ENCODE assay signal across 16 cellular contexts in the genomic region with DNA sequence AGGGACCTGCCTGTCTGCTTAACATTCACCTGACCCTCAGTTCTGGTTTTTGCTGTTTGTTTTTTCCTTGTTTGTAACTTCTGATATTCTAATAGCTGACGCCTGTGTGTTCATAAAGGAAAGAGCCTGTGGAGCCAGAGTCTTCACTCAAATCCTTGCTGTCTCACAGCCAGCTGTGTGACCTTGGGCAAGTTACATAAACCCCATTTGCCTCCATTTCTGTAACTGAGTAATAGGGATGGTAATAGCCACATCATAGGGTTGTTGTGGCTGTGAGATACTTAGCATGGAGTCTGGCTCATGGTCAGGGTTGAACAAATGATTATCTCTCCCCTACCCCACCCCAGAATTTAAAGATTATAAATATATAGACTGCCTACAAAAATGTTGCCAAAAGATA. TPM values are rescaled to one million over a fixed set of nuclear protein-coding genes. Genes with fewer than 3 reads are reported as not detected.
A peak's percentile ranks its signal among the peaks of the same experiment; 100 is the strongest.
DNase-seq lines count a peak whose midpoint lies in the region; ATAC-seq and TF ChIP-seq lines count a peak whose summit lies in the region.
"Had no signal": no experiment of that assay in that cellular context is flagged by ENCODE, and none has a peak within 500 bp of the region (broad histone marks: within the 10 kb centered on the region; RNA-seq: fewer than 3 reads in every experiment).

No MANE protein-coding gene starts in this region.

- H3K9me3 Mint-ChIP-seq in endodermal cell (no peaks in the 10 kb centered on the region), glutamatergic neuron (ENCODE audit: unreplicated experiment) (peaks cover 3% of the 10 kb centered on the region)
- no peaks in the 10 kb centered on the region for H3K9me3 Mint-ChIP-seq in CD8-positive, alpha-beta T cell
- H3K9me3 Mint-ChIP-seq: activated CD4-positive, alpha-beta T cell treated with anti-CD3 and anti-CD28 coated beads, Interleukin-2, amount 10 ng/mL, durations not matched to agents 24 days and 14 days; brain; effector memory CD8-positive, alpha-beta T cell had no signal

- H2AK5ac ChIP-seq in IMR-90 (ENCODE audit: low read depth, low read length): no peak overlapping the region; the same call in 1 of the 2 replicates

- dilution Hi-C loops in IMR-90 (cut with HindIII; ENCODE audit: low sequenced_read_pairs, unreplicated experiment): no loop called here

- H3K36me3 Mint-ChIP-seq in endodermal cell (ENCODE audit: low read depth) (peaks cover 4% of the 10 kb centered on the region), glutamatergic neuron (ENCODE audit: unreplicated experiment) (no peaks in the 10 kb centered on the region)
- H3K36me3 Mint-ChIP-seq in CD8-positive, alpha-beta T cell: peaks cover 38% of the 10 kb centered on the region

- H3K4me1 Mint-ChIP-seq in endodermal cell (peaks cover 28% of the 10 kb centered on the region), glutamatergic neuron (ENCODE audit: low read depth, unreplicated experiment) (peaks cover 8% of the 10 kb centered on the region)
- peaks cover 61% of the 10 kb centered on the region for H3K4me1 Mint-ChIP-seq in CD8-positive, alpha-beta T cell (ENCODE audit: low read depth)

- no peaks in the 10 kb centered on the region for H3K27me3 Mint-ChIP-seq in endodermal cell (ENCODE audit: insufficient read depth)
- no peaks in the 10 kb centered on the region for H3K27me3 Mint-ChIP-seq in glutamatergic neuron (ENCODE audit: unreplicated experiment)
- no peaks in the 10 kb centered on the region for H3K27me3 Mint-ChIP-seq in CD8-positive, alpha-beta T cell (ENCODE audit: low read depth)
- H3K27me3 Mint-ChIP-seq: activated CD4-positive, alpha-beta T cell treated with anti-CD3 and anti-CD28 coated beads, Interleukin-2, amount 10 ng/mL, durations not matched to agents 24 days and 14 days; brain; effector memory CD8-positive, alpha-beta T cell had no signal

- H3K23ac ChIP-seq in IMR-90 (ENCODE audit: low read depth, low read length): no peak overlapping the region

- H3K36me3 ChIP-seq in IMR-90 (ENCODE audit: control insufficient read depth, insufficient read depth, low read length) (no peaks in the 10 kb centered on the region), endodermal cell (ENCODE audit: control insufficient read depth, insufficient read depth, low read length) (no peaks in the 10 kb centered on the region), ovary (no peaks in the 10 kb centered on the region)
- H3K36me3 ChIP-seq in CD8-positive, alpha-beta T cell (ENCODE audit: insufficient read depth, low read length): no peaks in the 10 kb centered on the region

- H3K27ac ChIP-seq in 22Rv1: peak overlapping the region; percentile 90
- no peak overlapping the region for H3K27ac ChIP-seq in IMR-90 (ENCODE audit: insufficient read depth, low read length)
- no peak overlapping the region for H3K27ac ChIP-seq in endodermal cell (ENCODE audit: low read depth, low read length)
- peak overlapping the region in 1 of 2 donors; percentile 70 for H3K27ac ChIP-seq in ovary
- H3K27ac ChIP-seq in CD8-positive, alpha-beta T cell (ENCODE audit: low read depth, low read length): no peak overlapping the region

- H2AFZ ChIP-seq in IMR-90 (replicated peaks; ENCODE audit: low read length, poor library complexity): no peak overlapping the region

- H3K18ac ChIP-seq in IMR-90 (ENCODE audit: low read depth, low read length): no peak overlapping the region

- H4K91ac ChIP-seq in IMR-90 (ENCODE audit: insufficient read depth, low read depth, low read length): no peak overlapping the region

- H2BK5ac ChIP-seq in IMR-90 (ENCODE audit: low read depth, low read length, poor library complexity, severe bottlenecking): no peak overlapping the region

- H3K27me3 ChIP-seq in IMR-90 (ENCODE audit: control insufficient read depth, insufficient read depth, low read length) (no peaks in the 10 kb centered on the region), endodermal cell (ENCODE audit: control insufficient read depth, insufficient read depth, low read length, poor library complexity, severe bottlenecking) (no peaks in the 10 kb centered on the region), ovary (no peaks in the 10 kb centered on the region)
- H3K27me3 ChIP-seq in CD8-positive, alpha-beta T cell (ENCODE audit: insufficient read depth, low read length): no peaks in the 10 kb centered on the region

- H4K20me1 ChIP-seq in IMR-90 (ENCODE audit: insufficient read depth, low read length): peaks cover 72% of the 10 kb centered on the region

- no TSS peak for BruUV-seq in IMR-90 (replicated peaks; lab: Mats Ljungman, UMichigan)

- no peak overlapping the region for H3K4ac ChIP-seq in IMR-90 (ENCODE audit: low read depth, low read length)

- H2BK20ac ChIP-seq in IMR-90 (ENCODE audit: low read depth, low read length): no peak overlapping the region

- no peak overlapping the region for H2BK120ac ChIP-seq in IMR-90 (ENCODE audit: low read depth, low read length)

- TF ChIP-seq RAD21 in IMR-90 (IDR thresholded peaks at IDR 0.05; ENCODE audit: low read length): no peak

- no peak overlapping the region for H2BK15ac ChIP-seq in IMR-90 (ENCODE audit: low read depth, low read length)

- DNase-seq in IMR-90: peak; percentile 61
- no peak for DNase-seq in endodermal cell
- DNase-seq in ovary: peak; percentile 67 to 81 (median 70)
- DNase-seq in glutamatergic neuron: no peak
- no peak for DNase-seq in anterior cingulate cortex (lab: John Stamatoyannopoulos, UW)
- DNase-seq in CD8-positive, alpha-beta T cell: no peak
- DNase-seq: activated CD4-positive, alpha-beta T cell treated with anti-CD3 and anti-CD28 coated beads, Interleukin-2, amount 10 ng/mL, durations not matched to agents 24 days and 14 days; AML-193; DND-41; effector memory CD8-positive, alpha-beta T cell; left colon; NCI-H187 treated with DMSO at 0.1 percent for 48 hours; NCI-H526 had no signal

- peak overlapping the region; percentile 88 for H3K27ac Mint-ChIP-seq in endodermal cell
- no peak overlapping the region for H3K27ac Mint-ChIP-seq in glutamatergic neuron (ENCODE audit: unreplicated experiment)
- no peak overlapping the region for H3K27ac Mint-ChIP-seq in CD8-positive, alpha-beta T cell
- H3K27ac Mint-ChIP-seq: activated CD4-positive, alpha-beta T cell treated with anti-CD3 and anti-CD28 coated beads, Interleukin-2, amount 10 ng/mL, durations not matched to agents 24 days and 14 days had no signal

- no peak overlapping the region for H3K14ac ChIP-seq in IMR-90 (replicated peaks; ENCODE audit: low read depth, low read length)

- WGBS in IMR-90 (ENCODE audit: extremely low coverage in 2 of 2, insufficient read length in 1 of 2), 2 experiments: no CpG with 5 or more reads among the region's 1 CpG
- 83 to 100% methylated on average over 1 of the region's 1 CpG for whole genome bisulfite sequencing in endodermal cell (ENCODE audit: insufficient coverage in 1 of 2, insufficient read length in 1 of 2), 2 experiments
- WGBS in ovary, 3 donors: 9 to 30% (median 23%) methylated on average over 1 of the region's 1 CpG

- POLR2A ChIA-PET in IMR-90 (lab: Charles Lee; ENCODE audit: unreplicated experiment): no interaction called here
- POLR2A ChIA-PET in CD8-positive, alpha-beta T cell (lab: Charles Lee): no interaction called here

- CTCF ChIA-PET in IMR-90 (lab: Yijun Ruan, JAX): interaction anchor here (0.9 kb wide), 1 partner anchor 17 kb away, joined by 3 read pairs; no protein-coding TSS in a partner anchor
- CTCF ChIA-PET in CD8-positive, alpha-beta T cell (lab: Charles Lee): interaction anchor here (0.9 kb wide), 1 partner anchor 9 kb away, joined by 3 read pairs; no protein-coding TSS in a partner anchor

- peaks cover 29% of the 10 kb centered on the region for H3K9me1 ChIP-seq in IMR-90 (ENCODE audit: insufficient read depth, low read length)

- peaks cover 17% of the 10 kb centered on the region for H3K4me1 ChIP-seq in IMR-90 (ENCODE audit: control insufficient read depth, insufficient read depth, low read length)
- peaks cover 22% of the 10 kb centered on the region for H3K4me1 ChIP-seq in endodermal cell (ENCODE audit: control insufficient read depth, insufficient read depth, low read length)
- peaks cover 41% of the 10 kb centered on the region for H3K4me1 ChIP-seq in ovary (ENCODE audit: insufficient read depth)
- peaks cover 21% of the 10 kb centered on the region for H3K4me1 ChIP-seq in CD8-positive, alpha-beta T cell (ENCODE audit: insufficient read depth, low read length)

- in situ Hi-C loops in IMR-90 (cut with MboI; ENCODE audit: low sequenced_read_pairs): no loop called here

- no peak overlapping the region for H4K8ac ChIP-seq in IMR-90 (ENCODE audit: low read depth in 2 of 2, low read length in 2 of 2)

- H3K79me1 ChIP-seq in IMR-90 (ENCODE audit: low read depth in 1 of 2, low read length in 2 of 2): peaks cover 48 to 71% of the 10 kb centered on the region in 2 experiments

- ATAC-seq in IMR-90 (ENCODE audit: low read depth) (no peak), GM19324 (IDR thresholded peaks at IDR 0.05; ENCODE audit: low FRiP score, unreplicated experiment) (no peak)
- no peak for ATAC-seq in CD8-positive, alpha-beta T cell
- ATAC-seq: effector memory CD8-positive, alpha-beta T cell; left colon had no signal

- H3K4me2 ChIP-seq in IMR-90 (ENCODE audit: low read depth, low read length): no peak overlapping the region

- H3K9ac ChIP-seq in IMR-90 (ENCODE audit: low read depth, low read length) (no peak overlapping the region), endodermal cell (ENCODE audit: extremely low read depth, low read length, poor library complexity, severe bottlenecking) (no peak overlapping the region)

- H3K56ac ChIP-seq in IMR-90 (ENCODE audit: extremely low read depth, insufficient read depth, low read length): no peak overlapping the region

- no peak overlapping the region for H3K4me3 Mint-ChIP-seq in endodermal cell
- H3K4me3 Mint-ChIP-seq in glutamatergic neuron (ENCODE audit: unreplicated experiment): no peak overlapping the region
- no peak overlapping the region for H3K4me3 Mint-ChIP-seq in CD8-positive, alpha-beta T cell
- H3K4me3 Mint-ChIP-seq: activated CD4-positive, alpha-beta T cell treated with anti-CD3 and anti-CD28 coated beads, Interleukin-2, amount 10 ng/mL, durations not matched to agents 24 days and 14 days; effector memory CD8-positive, alpha-beta T cell had no signal

- H3K4me3 ChIP-seq in IMR-90 (ENCODE audit: insufficient read depth, low read depth, low read length): no peak overlapping the region
- H3K4me3 ChIP-seq in endodermal cell (ENCODE audit: low read length): no peak overlapping the region
- H3K4me3 ChIP-seq in ovary: no peak overlapping the region
- no peak overlapping the region for H3K4me3 ChIP-seq in CD8-positive, alpha-beta T cell (ENCODE audit: low read depth, low read length)

- intact Hi-C loops in IMR-90 (cut with micrococcal nuclease): no loop called here
- intact Hi-C loops in ovary (cut with DNase I): no loop called here
- intact Hi-C loops in CD8-positive, alpha-beta T cell (cut with DNase I, micrococcal nuclease): no loop called here

- no peak for TF ChIP-seq EP300 in ovary (IDR thresholded peaks at IDR 0.05)

- no peaks in the 10 kb centered on the region for H3K9me3 ChIP-seq in IMR-90 (ENCODE audit: control insufficient read depth, insufficient read depth, low read length)
- no peaks in the 10 kb centered on the region for H3K9me3 ChIP-seq in endodermal cell (ENCODE audit: control insufficient read depth, low read length)
- no peaks in the 10 kb centered on the region for H3K9me3 ChIP-seq in ovary
- no peaks in the 10 kb centered on the region for H3K9me3 ChIP-seq in CD8-positive, alpha-beta T cell (ENCODE audit: low read length)

- H2AK9ac ChIP-seq in IMR-90 (replicated peaks; ENCODE audit: low read depth, low read length, poor library complexity): no peak overlapping the region

- TF ChIP-seq CTCF in 22Rv1 (IDR thresholded peaks at IDR 0.05): no peak
- no peak for TF ChIP-seq CTCF in IMR-90 (conservative IDR thresholded peaks at IDR 0.05; ENCODE audit: low read depth, low read length)
- no peak for TF ChIP-seq CTCF in endodermal cell (conservative IDR thresholded peaks at IDR 0.05)
- no peak for TF ChIP-seq CTCF in ovary (IDR thresholded peaks at IDR 0.05)
- TF ChIP-seq CTCF in glutamatergic neuron (IDR thresholded peaks at IDR 0.05; ENCODE audit: partially characterized antibody, unreplicated experiment): no peak
- TF ChIP-seq CTCF in CD8-positive, alpha-beta T cell (IDR thresholded peaks at IDR 0.05): no peak

- TF ChIP-seq POLR2A in IMR-90 (IDR thresholded peaks at IDR 0.05; ENCODE audit: low read depth, low read length) (no peak), ovary (IDR thresholded peaks at IDR 0.05) (no peak)

- H4K5ac ChIP-seq in IMR-90 (ENCODE audit: low read depth, low read length): no peak overlapping the region

RNA-seq across cellular contexts. Expression of a gene that starts 27.0 kb away (rescaled TPM):
- total RNA-seq in IMR-90 (2012; rRNA removed): 29.2 and 31.0 TPM in 2 replicates
- 20.7 and 22.2 TPM in 2 replicates for polyA plus RNA-seq in IMR-90 (2012; rRNA removed)
- polyA plus RNA-seq in IMR-90 (2012; cell fraction: cytosol; rRNA removed): 17.2 and 31.3 TPM in 2 replicates
- 18.9 and 19.8 TPM in 2 replicates for polyA plus RNA-seq in IMR-90 (2012; cell fraction: nucleus; rRNA removed; ENCODE audit: low replicate concordance)
- total RNA-seq in endodermal cell: 10 to 100 TPM; 23.5 to 25.8 TPM
- polyA plus RNA-seq in endodermal cell (2013, experiment 1 of 2): 30.2 TPM
- polyA plus RNA-seq in endodermal cell (2013, experiment 2 of 2): 29.0 TPM
- total RNA-seq in ovary: 10 to 100 TPM; 45.5 to 71.8 (median 51.3) TPM
- 10 to 100 TPM; 40.6 to 46.5 TPM for polyA plus RNA-seq in ovary
- 29.6 TPM for total RNA-seq in glutamatergic neuron (ENCODE audit: unreplicated experiment)
- total RNA-seq in CD8-positive, alpha-beta T cell: 1 to 10 TPM; 5.5 to 5.9 TPM

RNA-seq across cellular contexts. Expression of a gene that starts 56.4 kb away (rescaled TPM):
- total RNA-seq in IMR-90 (2012; rRNA removed): 4.2 and 11.7 TPM in 2 replicates
- 6.9 TPM in 2 replicates for polyA plus RNA-seq in IMR-90 (2012; rRNA removed)
- 4.3 and 7.5 TPM in 2 replicates for polyA plus RNA-seq in IMR-90 (2012; cell fraction: cytosol; rRNA removed)
- polyA plus RNA-seq in IMR-90 (2012; cell fraction: nucleus; rRNA removed; ENCODE audit: low replicate concordance): 11.8 and 18.9 TPM in 2 replicates
- total RNA-seq in endodermal cell: 10 to 100 TPM; 30.5 to 32.9 TPM
- polyA plus RNA-seq in endodermal cell (2013, experiment 1 of 2): 13.6 TPM
- 13.7 TPM for polyA plus RNA-seq in endodermal cell (2013, experiment 2 of 2)
- total RNA-seq in ovary: 10 to 100 TPM in 6 of 7 donors, 1 to 10 TPM in 1; 8.7 to 31.2 (median 20.3) TPM
- polyA plus RNA-seq in ovary: 10 to 100 TPM in 1 of 2 donors, 1 to 10 TPM in 1; 6.2 to 11.8 TPM
- 5.4 TPM for total RNA-seq in glutamatergic neuron (ENCODE audit: unreplicated experiment)
- 1 to 10 TPM; 5.3 to 5.7 TPM for total RNA-seq in CD8-positive, alpha-beta T cell

RNA-seq across cellular contexts. Expression of a gene that starts 56.6 kb away (rescaled TPM):
- total RNA-seq in IMR-90 (2012; rRNA removed) (5.0 and 11.7 TPM in 2 replicates), endodermal cell (10 to 100 TPM; 20.3 to 25.6 TPM), ovary (10 to 100 TPM in 6 of 7 donors, 1 to 10 TPM in 1; 9.5 to 25.6 (median 23.3) TPM), glutamatergic neuron (ENCODE audit: unreplicated experiment) (20.3 TPM)
- polyA plus RNA-seq in IMR-90 (2012; rRNA removed) (12.9 and 14.3 TPM in 2 replicates), ovary (10 to 100 TPM; 23.0 to 23.9 TPM)
- polyA plus RNA-seq in IMR-90 (2012; cell fraction: cytosol; rRNA removed): 3.5 and 7.4 TPM in 2 replicates
- polyA plus RNA-seq in IMR-90 (2012; cell fraction: nucleus; rRNA removed; ENCODE audit: low replicate concordance): 1.1 and 4.1 TPM in 2 replicates
- 31.4 TPM for polyA plus RNA-seq in endodermal cell (2013, experiment 1 of 2)
- 30.8 TPM for polyA plus RNA-seq in endodermal cell (2013, experiment 2 of 2)
- under 1 TPM; 0.49 to 0.75 TPM for total RNA-seq in CD8-positive, alpha-beta T cell

Comparison
In these comparisons a context has a peak if more than half of its experiments do, and no peak if none do; other contexts are left out.
1. DNase-seq: peak in IMR-90 (single experiment) and ovary (5 of 5); none in endodermal cell (single experiment), glutamatergic neuron (single experiment), anterior cingulate cortex (0 of 58) and CD8-positive, alpha-beta T cell (0 of 7).